ENCODE assay signal across 8 cellular contexts in genomic region chr14:91115986-91116385, GRCh38. TPM values are rescaled to one million over a fixed set of nuclear protein-coding genes. Genes with fewer than 3 reads are reported as not detected.
DNase-seq lines count a peak whose midpoint lies in the region; ATAC-seq and TF ChIP-seq lines count a peak whose summit lies in the region.

No MANE protein-coding gene starts in this region.

- peak overlapping the region; percentile 84 for H3K4me3 Mint-ChIP-seq in Caco-2 (ENCODE audit: unreplicated experiment)
- peak overlapping the region; percentile 83 for H3K4me3 Mint-ChIP-seq in dendritic cell treated with granulocyte-macrophage colony-stimulating factor and Interleukin-4, amounts not matched to agents 40 ng/mL and 50 ng/mL, for 4 days
- H3K4me3 Mint-ChIP-seq in natural killer cell: peak overlapping the region; percentile 91

- 0 out of 2 replicates have a peak, but pooled peaks cover 4% of the 10 kb centered on the region for H3K9me3 ChIP-seq in Caco-2

- CTCF ChIA-PET in Caco-2 (lab: Charles Lee): interaction anchor here (0.6 to 2.5 kb wide), 3 partner anchors 16 to 33 kb away, joined by 3 to 13 read pairs (median 3); no protein-coding TSS in a partner anchor

- H3K27me3 ChIP-seq in Caco-2 (replicated peaks; ENCODE audit: control insufficient read depth, insufficient read depth, low read length): no peaks in the 10 kb centered on the region

- no peak for DNase-seq in Caco-2
- DNase-seq in NCI-H2171 (lab: John Stamatoyannopoulos, UW): peak; percentile 58
- no peak for DNase-seq in natural killer cell
- DNase-seq in stimulated activated CD8-positive, alpha-beta memory T cell treated with anti-CD3 and anti-CD28 coated beads, Interleukin-4, amount 100 ng/mL, for 48 hours: no peak

- no peaks in the 10 kb centered on the region for H3K9me3 Mint-ChIP-seq in Caco-2 (ENCODE audit: unreplicated experiment)
- peaks cover 8% of the 10 kb centered on the region for H3K9me3 Mint-ChIP-seq in dendritic cell treated with granulocyte-macrophage colony-stimulating factor and Interleukin-4, amounts not matched to agents 40 ng/mL and 50 ng/mL, for 4 days
- no peaks in the 10 kb centered on the region for H3K9me3 Mint-ChIP-seq in natural killer cell

- intact Hi-C loops in Caco-2 (cut with micrococcal nuclease; ENCODE audit: unreplicated experiment) (loop anchor here (2.0 kb wide), 1 partner anchor 41 kb away; no protein-coding TSS in a partner anchor), natural killer cell (cut with micrococcal nuclease) (loop anchor here (5.0 kb wide), 1 partner anchor 39 kb away; no protein-coding TSS in a partner anchor)
- intact Hi-C loops in dendritic cell treated with granulocyte-macrophage colony-stimulating factor and Interleukin-4, amounts not matched to agents 40 ng/mL and 50 ng/mL, for 4 days (cut with micrococcal nuclease): loop anchor here (2.0 to 5.0 kb wide), 2 partner anchors 93 to 109 kb away; no protein-coding TSS in a partner anchor

- ATAC-seq in natural killer cell (no peak), HG03571 (IDR thresholded peaks at IDR 0.05; ENCODE audit: unreplicated experiment) (no peak), HG03342 (IDR thresholded peaks at IDR 0.05; ENCODE audit: unreplicated experiment) (no peak), GM18498 (IDR thresholded peaks at IDR 0.05; ENCODE audit: unreplicated experiment) (no peak)

- no peaks in the 10 kb centered on the region for H3K27me3 Mint-ChIP-seq in Caco-2 (ENCODE audit: insufficient read depth, unreplicated experiment)
- H3K27me3 Mint-ChIP-seq in dendritic cell treated with granulocyte-macrophage colony-stimulating factor and Interleukin-4, amounts not matched to agents 40 ng/mL and 50 ng/mL, for 4 days: no peaks in the 10 kb centered on the region
- H3K27me3 Mint-ChIP-seq in natural killer cell (ENCODE audit: low read depth in 2 of 2): no peaks in the 10 kb centered on the region

- peaks cover 9% of the 10 kb centered on the region for H3K4me1 ChIP-seq in Caco-2

- POLR2A ChIA-PET in Caco-2 (lab: Charles Lee): interaction anchor here (3.0 kb wide), 1 partner anchor 55 kb away, joined by 27 read pairs; the partner anchor contains the start of gene RPS6KA5

- H3K36me3 Mint-ChIP-seq in Caco-2 (ENCODE audit: insufficient read depth, unreplicated experiment) (peaks cover 37% of the 10 kb centered on the region), natural killer cell (peaks cover 10% of the 10 kb centered on the region)
- peaks cover 64% of the 10 kb centered on the region for H3K36me3 Mint-ChIP-seq in dendritic cell treated with granulocyte-macrophage colony-stimulating factor and Interleukin-4, amounts not matched to agents 40 ng/mL and 50 ng/mL, for 4 days (ENCODE audit: low read depth)

- H3K4me1 Mint-ChIP-seq in Caco-2 (ENCODE audit: low read depth, unreplicated experiment) (peaks cover 9% of the 10 kb centered on the region), natural killer cell (peaks cover 73 to 84% of the 10 kb centered on the region in 2 donors)
- peaks cover 75% of the 10 kb centered on the region for H3K4me1 Mint-ChIP-seq in dendritic cell treated with granulocyte-macrophage colony-stimulating factor and Interleukin-4, amounts not matched to agents 40 ng/mL and 50 ng/mL, for 4 days (ENCODE audit: low read depth)

- H3K27ac Mint-ChIP-seq in Caco-2 (ENCODE audit: unreplicated experiment): no peak overlapping the region
- peak overlapping the region; percentile 93 for H3K27ac Mint-ChIP-seq in dendritic cell treated with granulocyte-macrophage colony-stimulating factor and Interleukin-4, amounts not matched to agents 40 ng/mL and 50 ng/mL, for 4 days
- peak overlapping the region; percentile 96 for H3K27ac Mint-ChIP-seq in natural killer cell

- H3K4me3 ChIP-seq in Caco-2 (ENCODE audit: low read depth, low read length): no peak overlapping the region

- TF ChIP-seq CTCF in Caco-2 (IDR thresholded peaks at IDR 0.05; ENCODE audit: insufficient read depth in 1 of 2, low read depth in 1 of 2, low read length in 1 of 2, severe bottlenecking in 1 of 2, unreplicated experiment in 1 of 2): no peak
- no peak for TF ChIP-seq CTCF in natural killer cell (IDR thresholded peaks at IDR 0.05)

- H3K36me3 ChIP-seq in Caco-2 (ENCODE audit: control insufficient read depth, insufficient read depth, low read length): no peaks in the 10 kb centered on the region

- BruUV-seq in Caco-2 (replicated peaks; lab: Mats Ljungman, UMichigan): no TSS peak

RNA-seq across cellular contexts. Expression of gene DGLUCY, which starts 2.1 kb away (rescaled TPM):
- total RNA-seq in Caco-2 (2022) (47.8 and 54.8 TPM in 2 replicates), natural killer cell (100 to 1,000 TPM; 108 to 142 (median 110) TPM)

RNA-seq across cellular contexts. Expression of gene RPS6KA5, which starts 55.5 kb away (rescaled TPM):
- total RNA-seq in Caco-2 (2022): 5.7 and 6.0 TPM in 2 replicates
- total RNA-seq in natural killer cell: 10 to 100 TPM; 24.1 to 28.5 (median 27.9) TPM
